14 cellular contexts compared by ENCODE assay signal in genomic region chr19:1473056-1473400, GRCh38. TPM values are rescaled to one million over a fixed set of nuclear protein-coding genes. Genes with fewer than 3 reads are reported as not detected.
DNase-seq lines count a peak whose midpoint lies in the region; ATAC-seq and TF ChIP-seq lines count a peak whose summit lies in the region.
"Had no signal": no experiment of that assay in that cellular context is flagged by ENCODE, and none has a peak within 500 bp of the region (broad histone marks: within the 10 kb centered on the region; RNA-seq: fewer than 3 reads in every experiment).

No MANE protein-coding gene starts in this region.

- peaks cover 12% of the 10 kb centered on the region for H3K27me3 Mint-ChIP-seq in activated T-helper 2 cell treated with anti-CD3 and anti-CD28 coated beads, Interferon-gamma antibody, Interleukin-2, Interleukin-4, amounts not matched to agents 10 μg/mL and 5 μg/mL and 100 μg/mL, durations not matched to agents 14 hours and 24 hours and 36 hours (ENCODE audit: low read depth)
- H3K27me3 Mint-ChIP-seq in neural crest cell (ENCODE audit: low read depth) = peaks cover 46% of the 10 kb centered on the region

- peak overlapping the region; percentile 5 for H3K4me3 Mint-ChIP-seq in activated T-helper 2 cell treated with anti-CD3 and anti-CD28 coated beads, Interferon-gamma antibody, Interleukin-2, Interleukin-4, amounts not matched to agents 10 μg/mL and 5 μg/mL and 100 μg/mL, durations not matched to agents 14 hours and 24 hours and 36 hours (ENCODE audit: low read depth)
- peak overlapping the region; percentile 79 for H3K4me3 Mint-ChIP-seq in neural crest cell
- H3K4me3 Mint-ChIP-seq: activated naive CD8-positive, alpha-beta T cell treated with anti-CD3 and anti-CD28 coated beads, Interleukin-2, amount 10 ng/mL, durations not matched to agents 7 days and 5 days; T-helper 1 cell treated with Interleukin-12 subunit alpha and Interleukin-12 subunit beta and Interleukin-4 antibody, amounts not matched to agents 30 μg/mL and 1 μg/mL, for 36 hours had no signal

- H3K36me3 Mint-ChIP-seq in activated T-helper 2 cell treated with anti-CD3 and anti-CD28 coated beads, Interferon-gamma antibody, Interleukin-2, Interleukin-4, amounts not matched to agents 10 μg/mL and 5 μg/mL and 100 μg/mL, durations not matched to agents 14 hours and 24 hours and 36 hours (ENCODE audit: low read depth) = peaks cover 9% of the 10 kb centered on the region
- no peaks in the 10 kb centered on the region for H3K36me3 Mint-ChIP-seq in neural crest cell (ENCODE audit: low read depth)
- H3K36me3 Mint-ChIP-seq: activated naive CD8-positive, alpha-beta T cell treated with anti-CD3 and anti-CD28 coated beads, Interleukin-2, amount 10 ng/mL, durations not matched to agents 7 days and 5 days had no signal

- H3K4me1 Mint-ChIP-seq in activated T-helper 2 cell treated with anti-CD3 and anti-CD28 coated beads, Interferon-gamma antibody, Interleukin-2, Interleukin-4, amounts not matched to agents 10 μg/mL and 5 μg/mL and 100 μg/mL, durations not matched to agents 14 hours and 24 hours and 36 hours (ENCODE audit: low read depth) = peaks cover 5% of the 10 kb centered on the region
- H3K4me1 Mint-ChIP-seq in neural crest cell = peaks cover 9% of the 10 kb centered on the region

- TF ChIP-seq CTCF in neural crest cell (conservative IDR thresholded peaks at IDR 0.05) = no peak

- no peak for ATAC-seq in GM19324 (IDR thresholded peaks at IDR 0.05; ENCODE audit: low FRiP score, unreplicated experiment)
- ATAC-seq: left lobe of liver had no signal

- intact Hi-C loops in activated T-helper 2 cell treated with anti-CD3 and anti-CD28 coated beads, Interferon-gamma antibody, Interleukin-2, Interleukin-4, amounts not matched to agents 10 μg/mL and 5 μg/mL and 100 μg/mL, durations not matched to agents 14 hours and 24 hours and 36 hours (cut with micrococcal nuclease) = loop anchor here (5.0 kb wide), 1 partner anchor 39 kb away; the partner anchor contains the start of gene ADAMTSL5

- DNase-seq in DMS53 (lab: John Stamatoyannopoulos, UW) (peak; percentile 34), DMS53 treated with DMSO at 0.1 percent for 48 hours (lab: John Stamatoyannopoulos, UW; ENCODE audit: unreplicated experiment) (no peak), neural crest cell (ENCODE audit: low read depth, low spot score) (no peak), NCI-H187 treated with DMSO at 0.1 percent for 48 hours (lab: John Stamatoyannopoulos, UW) (no peak)
- DNase-seq in activated T-helper 2 cell treated with anti-CD3 and anti-CD28 coated beads, Interferon-gamma antibody, Interleukin-2, Interleukin-4, amounts not matched to agents 10 μg/mL and 5 μg/mL and 100 μg/mL, durations not matched to agents 14 hours and 24 hours and 36 hours (ENCODE audit: low spot score) = no peak
- DNase-seq: 8988T; activated naive CD8-positive, alpha-beta T cell treated with anti-CD3 and anti-CD28 coated beads, Interleukin-2, amount 10 ng/mL, durations not matched to agents 7 days and 5 days; dermis blood vessel endothelial cell; erythroblast; NCI-H1092; SIG-M5 had no signal

- no peaks in the 10 kb centered on the region for H3K9me3 Mint-ChIP-seq in activated T-helper 2 cell treated with anti-CD3 and anti-CD28 coated beads, Interferon-gamma antibody, Interleukin-2, Interleukin-4, amounts not matched to agents 10 μg/mL and 5 μg/mL and 100 μg/mL, durations not matched to agents 14 hours and 24 hours and 36 hours
- no peaks in the 10 kb centered on the region for H3K9me3 Mint-ChIP-seq in neural crest cell
- H3K9me3 Mint-ChIP-seq: activated naive CD8-positive, alpha-beta T cell treated with anti-CD3 and anti-CD28 coated beads, Interleukin-2, amount 10 ng/mL, durations not matched to agents 7 days and 5 days; T-helper 1 cell treated with Interleukin-12 subunit alpha and Interleukin-12 subunit beta and Interleukin-4 antibody, amounts not matched to agents 30 μg/mL and 1 μg/mL, for 36 hours had no signal

- H3K27ac Mint-ChIP-seq in activated T-helper 2 cell treated with anti-CD3 and anti-CD28 coated beads, Interferon-gamma antibody, Interleukin-2, Interleukin-4, amounts not matched to agents 10 μg/mL and 5 μg/mL and 100 μg/mL, durations not matched to agents 14 hours and 24 hours and 36 hours = no peak overlapping the region
- H3K27ac Mint-ChIP-seq in neural crest cell (ENCODE audit: unreplicated experiment) = no peak overlapping the region
- H3K27ac Mint-ChIP-seq: activated naive CD8-positive, alpha-beta T cell treated with anti-CD3 and anti-CD28 coated beads, Interleukin-2, amount 10 ng/mL, durations not matched to agents 7 days and 5 days; T-helper 1 cell treated with Interleukin-12 subunit alpha and Interleukin-12 subunit beta and Interleukin-4 antibody, amounts not matched to agents 30 μg/mL and 1 μg/mL, for 36 hours had no signal

RNA-seq across cellular contexts. Expression of gene C19orf25, which starts 6.0 kb away (rescaled TPM):
- 33.0 and 37.9 TPM in 2 replicates for total RNA-seq in activated T-helper 2 cell treated with anti-CD3 and anti-CD28 coated beads, Interferon-gamma antibody, Interleukin-2, Interleukin-4, amounts not matched to agents 10 μg/mL and 5 μg/mL and 100 μg/mL, durations not matched to agents 14 hours and 24 hours and 36 hours
- total RNA-seq in neural crest cell = 34.5 and 41.5 TPM in 2 replicates

RNA-seq across cellular contexts. Expression of gene PCSK4, which starts 17.1 kb away (rescaled TPM):
- total RNA-seq in activated T-helper 2 cell treated with anti-CD3 and anti-CD28 coated beads, Interferon-gamma antibody, Interleukin-2, Interleukin-4, amounts not matched to agents 10 μg/mL and 5 μg/mL and 100 μg/mL, durations not matched to agents 14 hours and 24 hours and 36 hours = 2.1 and 2.6 TPM in 2 replicates
- 10.4 and 11.7 TPM in 2 replicates for total RNA-seq in neural crest cell

RNA-seq across cellular contexts. Expression of gene REEP6, which starts 18.0 kb away (rescaled TPM):
- total RNA-seq in activated T-helper 2 cell treated with anti-CD3 and anti-CD28 coated beads, Interferon-gamma antibody, Interleukin-2, Interleukin-4, amounts not matched to agents 10 μg/mL and 5 μg/mL and 100 μg/mL, durations not matched to agents 14 hours and 24 hours and 36 hours = 1.6 and 2.1 TPM in 2 replicates
- total RNA-seq in neural crest cell = 8.2 and 8.7 TPM in 2 replicates

RNA-seq across cellular contexts. Expression of gene APC2, which starts 23.1 kb away (rescaled TPM):
- 0.07 and 0.21 TPM in 2 replicates for total RNA-seq in activated T-helper 2 cell treated with anti-CD3 and anti-CD28 coated beads, Interferon-gamma antibody, Interleukin-2, Interleukin-4, amounts not matched to agents 10 μg/mL and 5 μg/mL and 100 μg/mL, durations not matched to agents 14 hours and 24 hours and 36 hours
- total RNA-seq in neural crest cell = 39.2 and 43.0 TPM in 2 replicates

RNA-seq across cellular contexts. Expression of gene RPS15, which starts 34.8 kb away (rescaled TPM):
- total RNA-seq in activated T-helper 2 cell treated with anti-CD3 and anti-CD28 coated beads, Interferon-gamma antibody, Interleukin-2, Interleukin-4, amounts not matched to agents 10 μg/mL and 5 μg/mL and 100 μg/mL, durations not matched to agents 14 hours and 24 hours and 36 hours = 1,450 and 1,471 TPM in 2 replicates
- 1,578 and 1,580 TPM in 2 replicates for total RNA-seq in neural crest cell
